Comparison of ENCODE assay signal across 15 cellular contexts in the genomic region with DNA sequence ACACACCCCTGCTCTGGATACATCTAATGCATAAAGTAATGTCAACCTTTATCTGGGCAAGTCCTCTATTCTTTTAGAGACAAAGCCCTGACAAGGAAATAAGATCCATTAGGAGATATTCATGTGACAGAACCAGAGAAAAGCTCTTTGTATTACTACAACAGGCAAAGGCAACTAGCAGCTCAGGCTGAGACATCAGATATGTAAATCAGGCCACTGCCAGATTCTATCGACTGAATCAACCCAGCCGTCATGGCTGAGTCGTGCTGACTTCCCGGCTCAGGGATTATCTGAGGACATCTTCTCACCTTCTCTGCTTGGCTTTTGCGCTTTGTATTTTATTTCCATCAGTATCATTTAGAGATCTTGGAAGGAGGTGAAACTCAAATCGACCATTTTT.
A peak's percentile ranks its signal among the peaks of the same experiment; 100 is the strongest.
DNase-seq lines count a peak whose midpoint lies in the region; ATAC-seq, FAIRE-seq and TF ChIP-seq lines count a peak whose summit lies in the region.
"Had no signal": no experiment of that assay in that cellular context is flagged by ENCODE, and none has a peak within 500 bp of the region (broad histone marks: within the 10 kb centered on the region; RNA-seq: fewer than 3 reads in every experiment).

No MANE protein-coding gene starts in this region.

- in situ Hi-C loops in Caki2 (cut with HindIII; ENCODE audit: low pct_unique_long_range_greater_than_20kb, low sequenced_read_pairs): no loop called here

- CTCF ChIA-PET in GM10248 (lab: Yijun Ruan, JAX): interaction anchor here (0.8 to 1.8 kb wide), 5 partner anchors 9 to 53 kb away, joined by 3 to 7 read pairs (median 4); no protein-coding TSS in a partner anchor

- H3K4me3 ChIP-seq in neural progenitor cell (no peak overlapping the region), kidney (ENCODE audit: low read length in 2 of 2) (no peak overlapping the region)
- H3K4me3 ChIP-seq: BLaER1, SK-N-MC had no signal

- H3K4me3 Mint-ChIP-seq in neural progenitor cell: no peak overlapping the region
- H3K4me3 Mint-ChIP-seq in activated T-helper 17 cell treated with anti-CD3 and anti-CD28 coated beads, Interleukin-2, amount 50 U/mL, for 72 hours: no peak overlapping the region
- H3K4me3 Mint-ChIP-seq: memory B cell; stimulated activated naive CD8-positive, alpha-beta T cell treated with anti-CD3 and anti-CD28 coated beads, Interleukin-15, Interleukin-2, amounts not matched to agents 100 ng/mL and 50 ng/mL, for 24 hours had no signal

- peak; percentile 6 for DNase-seq in Caki2 (ENCODE audit: low read depth)
- DNase-seq in RKO (ENCODE audit: low spot score): peak; percentile 50
- peak in 1 of 2 donors; percentile 2 for DNase-seq in foreskin keratinocyte
- DNase-seq in neural progenitor cell (ENCODE audit: low spot score): peak; percentile 67
- DNase-seq in kidney: no peak
- no peak for DNase-seq in GM10248 (ENCODE audit: extremely low spot score)
- DNase-seq: activated T-cell treated with anti-CD3 and anti-CD28 coated beads for 4 hours, NCI-H2029 had no signal

- no peaks in the 10 kb centered on the region for H3K27me3 ChIP-seq in foreskin keratinocyte
- H3K27me3 ChIP-seq in neural progenitor cell: no peaks in the 10 kb centered on the region
- H3K27me3 ChIP-seq: BLaER1 had no signal

- no peaks in the 10 kb centered on the region for H3F3A ChIP-seq in neural progenitor cell (ENCODE audit: low read depth)

- H3K9me3 Mint-ChIP-seq in neural progenitor cell: no peaks in the 10 kb centered on the region
- no peaks in the 10 kb centered on the region for H3K9me3 Mint-ChIP-seq in activated T-helper 17 cell treated with anti-CD3 and anti-CD28 coated beads, Interleukin-2, amount 50 U/mL, for 72 hours
- H3K9me3 Mint-ChIP-seq: memory B cell; stimulated activated naive CD8-positive, alpha-beta T cell treated with anti-CD3 and anti-CD28 coated beads, Interleukin-15, Interleukin-2, amounts not matched to agents 100 ng/mL and 50 ng/mL, for 24 hours had no signal

- H3K4me1 ChIP-seq in foreskin keratinocyte (no peaks in the 10 kb centered on the region), neural progenitor cell (no peaks in the 10 kb centered on the region), kidney (ENCODE audit: control insufficient read depth in 1 of 2, insufficient read depth in 1 of 2, low read depth in 1 of 2, low read length in 2 of 2) (peaks cover 7 to 30% of the 10 kb centered on the region in 2 donors)
- H3K4me1 ChIP-seq: BLaER1 had no signal

- no peak overlapping the region for H3K27ac Mint-ChIP-seq in neural progenitor cell
- no peak overlapping the region for H3K27ac Mint-ChIP-seq in activated T-helper 17 cell treated with anti-CD3 and anti-CD28 coated beads, Interleukin-2, amount 50 U/mL, for 72 hours
- H3K27ac Mint-ChIP-seq: memory B cell; stimulated activated naive CD8-positive, alpha-beta T cell treated with anti-CD3 and anti-CD28 coated beads, Interleukin-15, Interleukin-2, amounts not matched to agents 100 ng/mL and 50 ng/mL, for 24 hours had no signal

- no peak for FAIRE-seq in kidney (lab: Jason Lieb, UNC)
- FAIRE-seq: G401.6 had no signal

- H3K4me2 ChIP-seq in neural progenitor cell: no peak overlapping the region
- H3K4me2 ChIP-seq: BLaER1 had no signal

- no peaks in the 10 kb centered on the region for H3K27me3 Mint-ChIP-seq in neural progenitor cell (ENCODE audit: insufficient read depth, low read depth)
- no peaks in the 10 kb centered on the region for H3K27me3 Mint-ChIP-seq in activated T-helper 17 cell treated with anti-CD3 and anti-CD28 coated beads, Interleukin-2, amount 50 U/mL, for 72 hours
- H3K27me3 Mint-ChIP-seq: memory B cell; stimulated activated naive CD8-positive, alpha-beta T cell treated with anti-CD3 and anti-CD28 coated beads, Interleukin-15, Interleukin-2, amounts not matched to agents 100 ng/mL and 50 ng/mL, for 24 hours had no signal

- no peaks in the 10 kb centered on the region for H3K79me2 ChIP-seq in neural progenitor cell (ENCODE audit: low read depth)

- H3K27ac ChIP-seq in foreskin keratinocyte (no peak overlapping the region), neural progenitor cell (no peak overlapping the region), kidney (ENCODE audit: low read depth in 2 of 2, low read length in 2 of 2) (no peak overlapping the region)
- H3K27ac ChIP-seq: BLaER1, SK-N-MC had no signal

- intact Hi-C loops in kidney (cut with DNase I): no loop called here

- POLR2A ChIA-PET in GM10248 (lab: Yijun Ruan, JAX): no interaction called here

- H3K9ac ChIP-seq in neural progenitor cell (no peak overlapping the region), kidney (ENCODE audit: low read length in 2 of 2) (no peak overlapping the region)
- H3K9ac ChIP-seq: BLaER1 had no signal

- H3K9me3 ChIP-seq in neural progenitor cell (ENCODE audit: low read depth) (no peaks in the 10 kb centered on the region), kidney (ENCODE audit: control insufficient read depth in 1 of 2, low read length in 2 of 2) (peaks cover 0 to 2% of the 10 kb centered on the region in 2 donors)
- H3K9me3 ChIP-seq: BLaER1 had no signal

- no peaks in the 10 kb centered on the region for H3K36me3 ChIP-seq in neural progenitor cell
- H3K36me3 ChIP-seq in kidney (ENCODE audit: control insufficient read depth in 1 of 2, insufficient read depth in 2 of 2, low read length in 2 of 2): peaks cover 2 to 10% of the 10 kb centered on the region in 2 donors
- H3K36me3 ChIP-seq: BLaER1 had no signal

- no peaks in the 10 kb centered on the region for H4K20me1 ChIP-seq in neural progenitor cell (ENCODE audit: low read depth)
- H4K20me1 ChIP-seq: BLaER1 had no signal

- no peak for TF ChIP-seq CTCF in foreskin keratinocyte (conservative IDR thresholded peaks at IDR 0.05)
- no peak for TF ChIP-seq CTCF in neural progenitor cell (IDR thresholded peaks at IDR 0.05)
- TF ChIP-seq CTCF in kidney (IDR thresholded peaks at IDR 0.05; ENCODE audit: borderline replicate concordance, extremely low read depth, insufficient read depth): no peak
- no peak for TF ChIP-seq CTCF in GM10248 (IDR thresholded peaks at IDR 0.05; ENCODE audit: control extremely low read depth, extremely low read depth, low read depth, missing control alignments)

- ATAC-seq in foreskin keratinocyte: peak; percentile 89
- no peak for ATAC-seq in GM18519 (IDR thresholded peaks at IDR 0.05; ENCODE audit: low FRiP score, unreplicated experiment)
- ATAC-seq in activated T-helper 17 cell treated with anti-CD3 and anti-CD28 coated beads, Interleukin-2, amount 50 U/mL, for 72 hours (replicated peaks): no peak

- H3K4me1 Mint-ChIP-seq in neural progenitor cell: no peaks in the 10 kb centered on the region
- H3K4me1 Mint-ChIP-seq in activated T-helper 17 cell treated with anti-CD3 and anti-CD28 coated beads, Interleukin-2, amount 50 U/mL, for 72 hours: peaks cover 7% of the 10 kb centered on the region
- H3K4me1 Mint-ChIP-seq: memory B cell had no signal

- H2AFZ ChIP-seq in neural progenitor cell (replicated peaks): no peak overlapping the region

- no peaks in the 10 kb centered on the region for H3K36me3 Mint-ChIP-seq in neural progenitor cell
- H3K36me3 Mint-ChIP-seq in activated T-helper 17 cell treated with anti-CD3 and anti-CD28 coated beads, Interleukin-2, amount 50 U/mL, for 72 hours (ENCODE audit: low read depth): peaks cover 15% of the 10 kb centered on the region
- H3K36me3 Mint-ChIP-seq: memory B cell had no signal

Comparison
In these comparisons a context has a peak if more than half of its experiments do, and no peak if none do; other contexts are left out.
1. DNase-seq: peak in Caki2 (single experiment), RKO (single experiment) and neural progenitor cell (single experiment); none in kidney (single experiment) and GM10248 (single experiment).